9 cellular contexts compared by ENCODE assay signal in the genomic region with DNA sequence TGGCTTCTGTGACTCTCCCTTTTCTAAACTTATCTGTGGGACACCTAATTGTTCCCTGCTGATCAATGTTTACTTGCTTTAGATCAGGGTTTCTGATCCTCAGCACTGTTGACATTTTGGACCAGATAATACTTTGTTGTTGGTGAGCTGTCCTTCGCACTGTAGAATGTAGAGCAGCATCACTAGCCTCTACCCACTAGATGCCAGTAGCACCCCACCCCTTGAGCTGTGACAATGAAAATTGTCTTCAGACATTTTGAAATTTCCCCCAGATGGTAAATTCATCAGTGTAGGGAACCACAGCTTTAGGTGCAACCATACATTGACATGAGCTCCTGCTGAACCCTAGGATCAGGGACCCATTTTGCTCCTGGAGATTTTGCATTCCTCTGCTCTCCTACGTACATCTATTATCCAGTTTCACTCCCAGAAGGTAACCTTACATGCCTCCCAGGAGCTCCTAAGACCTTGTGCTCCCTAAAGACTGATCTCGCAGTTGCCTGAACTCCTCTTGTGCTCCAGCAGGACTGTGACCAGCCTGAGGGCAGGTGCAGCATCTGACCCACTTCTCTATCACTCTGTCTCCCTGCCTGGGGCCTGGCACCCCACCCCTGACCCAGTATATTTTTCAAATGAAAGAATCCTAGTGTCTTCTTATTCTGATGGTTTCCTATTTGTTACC.
DNase-seq lines count a peak whose midpoint lies in the region; ATAC-seq and TF ChIP-seq lines count a peak whose summit lies in the region.
"Had no signal": no experiment of that assay in that cellular context is flagged by ENCODE, and none has a peak within 500 bp of the region (broad histone marks: within the 10 kb centered on the region; RNA-seq: fewer than 3 reads in every experiment).

No MANE protein-coding gene starts in this region.

- no peak overlapping the region for H3K4me3 Mint-ChIP-seq in CD8-positive, alpha-beta T cell

- CTCF ChIA-PET in CD8-positive, alpha-beta T cell (lab: Charles Lee): interaction anchor here (0.6 to 7.6 kb wide), 24 partner anchors 10 to 1131 kb away, joined by 3 to 130 read pairs (median 4); a partner anchor contains a TSS

- H3K27me3 ChIP-seq in CD8-positive, alpha-beta T cell (ENCODE audit: insufficient read depth, low read length): no peaks in the 10 kb centered on the region
- H3K27me3 ChIP-seq in HUES48 (ENCODE audit: control insufficient read depth, insufficient read depth, low read length): no peaks in the 10 kb centered on the region

- H3K36me3 ChIP-seq in CD8-positive, alpha-beta T cell (ENCODE audit: insufficient read depth, low read length): no peaks in the 10 kb centered on the region
- no peaks in the 10 kb centered on the region for H3K36me3 ChIP-seq in HUES48 (ENCODE audit: control insufficient read depth, insufficient read depth, low read length)

- peaks cover 3% of the 10 kb centered on the region for H3K4me1 Mint-ChIP-seq in CD8-positive, alpha-beta T cell (ENCODE audit: low read depth)

- DNase-seq in CD8-positive, alpha-beta T cell: peak; percentile 13 to 71 (median 49)
- peak; percentile 20 for DNase-seq in activated CD4-positive, alpha-beta T cell treated with anti-CD3 and anti-CD28 coated beads for 48 hours
- DNase-seq in kidney glomerular epithelial cell (lab: John Stamatoyannopoulos, UW) (peak; percentile 3), C1 segment of cervical spinal cord (lab: John Stamatoyannopoulos, UW) (no peak), dermis blood vessel endothelial cell (no peak), GM10266 (ENCODE audit: extremely low spot score) (no peak), AG08395 (ENCODE audit: low spot score) (no peak)

- no peak overlapping the region for H3K9ac ChIP-seq in HUES48 (ENCODE audit: low read depth, low read length)

- ATAC-seq in CD8-positive, alpha-beta T cell: peak; percentile 83

- no peak overlapping the region for H3K27ac ChIP-seq in CD8-positive, alpha-beta T cell (ENCODE audit: low read depth, low read length)
- peak overlapping the region; percentile 96 for H3K27ac ChIP-seq in HUES48 (ENCODE audit: low read depth, low read length)
- H3K27ac ChIP-seq: SK-N-MC had no signal

- H3K4me3 ChIP-seq in CD8-positive, alpha-beta T cell (ENCODE audit: low read depth, low read length): no peak overlapping the region
- no peak overlapping the region for H3K4me3 ChIP-seq in HUES48 (ENCODE audit: low read depth, low read length)
- H3K4me3 ChIP-seq: SK-N-MC had no signal

- no peaks in the 10 kb centered on the region for H3K9me3 Mint-ChIP-seq in CD8-positive, alpha-beta T cell

- H3K27ac Mint-ChIP-seq in CD8-positive, alpha-beta T cell: peak overlapping the region; percentile 32

- peak; percentile 58 for TF ChIP-seq CTCF in CD8-positive, alpha-beta T cell (IDR thresholded peaks at IDR 0.05)
- TF ChIP-seq CTCF in GM10266 (IDR thresholded peaks at IDR 0.05; ENCODE audit: control insufficient read depth, insufficient read depth, low read depth, missing control alignments): no peak

- H3K27me3 Mint-ChIP-seq in CD8-positive, alpha-beta T cell (ENCODE audit: low read depth): peaks cover 9% of the 10 kb centered on the region

- no peaks in the 10 kb centered on the region for H3K9me3 ChIP-seq in CD8-positive, alpha-beta T cell (ENCODE audit: low read length)
- no peaks in the 10 kb centered on the region for H3K9me3 ChIP-seq in HUES48 (ENCODE audit: control insufficient read depth, insufficient read depth, low read length)

- no peaks in the 10 kb centered on the region for H3K4me1 ChIP-seq in CD8-positive, alpha-beta T cell (ENCODE audit: insufficient read depth, low read length)
- H3K4me1 ChIP-seq in HUES48 (ENCODE audit: control insufficient read depth, insufficient read depth, low read length): peaks cover 38% of the 10 kb centered on the region

- H3K36me3 Mint-ChIP-seq in CD8-positive, alpha-beta T cell: no peaks in the 10 kb centered on the region

- intact Hi-C loops in CD8-positive, alpha-beta T cell (cut with DNase I, micrococcal nuclease): loop anchor here (1.0 to 10.0 kb wide), 7 partner anchors 93 to 1299 kb away; a partner anchor contains a TSS

- POLR2A ChIA-PET in CD8-positive, alpha-beta T cell (lab: Charles Lee): interaction anchor here (0.5 to 1.2 kb wide), 4 partner anchors 50 to 448 kb away, joined by 3 to 4 read pairs (median 4); a partner anchor contains a TSS

Comparison
In these comparisons a context has a peak if more than half of its experiments do, and no peak if none do; other contexts are left out.
1. DNase-seq: peak in CD8-positive, alpha-beta T cell (7 of 7), activated CD4-positive, alpha-beta T cell treated with anti-CD3 and anti-CD28 coated beads for 48 hours (single experiment) and kidney glomerular epithelial cell (single experiment); none in C1 segment of cervical spinal cord (0 of 14), dermis blood vessel endothelial cell (single experiment), GM10266 (single experiment) and AG08395 (single experiment).